2 cellular contexts compared by ENCODE assay signal in genomic region chr18:70207181-70207580, GRCh38.
TF ChIP-seq lines count a peak whose summit lies in the region.

No MANE protein-coding gene starts in this region.

TF ChIP-seq in SK-N-SH, 30 proteins besides CTCF, POLR2A, EP300 and RAD21 (continued from another document):
- TF ChIP-seq USF2 (IDR thresholded peaks at IDR 0.05; ENCODE audit: borderline replicate concordance, low read depth, low read length) = no peak
- no peak for TF ChIP-seq NFIC (IDR thresholded peaks at IDR 0.05; ENCODE audit: borderline replicate concordance)
- no peak for TF ChIP-seq GATA2 (CRISPR knock-in tag; IDR thresholded peaks at IDR 0.05)
- TF ChIP-seq SMC3 (IDR thresholded peaks at IDR 0.05; ENCODE audit: low read depth, low read length) = no peak
- TF ChIP-seq JUND (IDR thresholded peaks at IDR 0.05) = no peak

TF ChIP-seq in SK-N-SH treated with all-trans-retinoic acid at 6 μM for 48 hours, 23 proteins besides CTCF, POLR2A, EP300 and RAD21 (continued from another document):
- no peak for TF ChIP-seq CREB5 (CRISPR knock-in tag; IDR thresholded peaks at IDR 0.05; ENCODE audit: low read depth)
- TF ChIP-seq CSDC2 (CRISPR knock-in tag; IDR thresholded peaks at IDR 0.05) = no peak
- TF ChIP-seq ZC3H10 (CRISPR knock-in tag; IDR thresholded peaks at IDR 0.05) = no peak
- TF ChIP-seq ZFP3 (CRISPR knock-in tag; IDR thresholded peaks at IDR 0.05) = no peak
- TF ChIP-seq TSHZ2 (CRISPR knock-in tag; IDR thresholded peaks at IDR 0.05) = no peak
- TF ChIP-seq CSRNP3 (CRISPR knock-in tag; IDR thresholded peaks at IDR 0.05) = no peak
- TF ChIP-seq ZFP30 (CRISPR knock-in tag; IDR thresholded peaks at IDR 0.05) = no peak
